1 cellular context compared by ENCODE assay signal in the genomic region with DNA sequence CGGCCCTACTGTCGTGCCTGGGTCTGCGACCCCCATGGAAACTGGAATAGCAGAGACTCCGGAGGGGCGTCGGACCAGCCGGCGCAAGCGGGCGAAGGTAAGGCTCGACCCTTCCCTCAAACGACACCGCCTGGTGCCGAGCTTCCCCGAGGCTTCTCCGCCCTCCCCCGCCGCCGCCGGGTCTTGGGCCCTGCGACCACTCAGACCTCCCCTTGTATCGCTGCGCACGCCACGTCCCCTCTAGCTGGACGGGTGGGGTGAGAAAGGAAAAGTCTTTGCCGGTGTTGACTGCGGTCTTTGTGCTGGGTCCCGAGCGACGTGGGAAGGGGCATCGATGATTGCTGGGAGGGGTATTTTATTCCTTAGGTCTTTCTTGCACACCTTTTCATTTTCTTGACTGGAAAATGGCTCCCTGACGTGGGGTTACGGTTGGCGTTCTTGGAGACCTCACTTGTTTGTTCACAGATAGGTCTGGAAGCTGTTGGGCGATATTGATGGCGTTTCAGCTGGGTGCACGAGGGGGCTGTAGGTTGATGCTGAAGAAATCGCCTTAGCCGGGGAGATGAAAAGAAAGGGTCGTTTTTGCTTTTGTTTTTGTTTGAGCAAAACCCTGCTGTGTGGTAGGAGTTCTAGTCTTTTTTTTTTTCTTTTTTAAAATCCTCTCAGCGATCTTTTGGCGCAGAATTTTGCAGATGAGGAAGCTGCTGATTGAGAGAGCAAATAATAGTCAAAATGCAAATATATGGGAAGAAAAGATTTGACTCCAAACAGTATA.
TF ChIP-seq lines count a peak whose summit lies in the region.

No MANE protein-coding gene starts in this region.

TF ChIP-seq in SK-N-SH, 30 proteins besides CTCF, POLR2A, EP300 and RAD21 (continued from another document):
- TF ChIP-seq JUND (IDR thresholded peaks at IDR 0.05) (no peak), FOSL2 (IDR thresholded peaks at IDR 0.05; ENCODE audit: borderline replicate concordance, low read depth) (no peak), MEF2A (IDR thresholded peaks at IDR 0.05; ENCODE audit: borderline replicate concordance, low read depth) (no peak), SIN3A (IDR thresholded peaks at IDR 0.05; ENCODE audit: borderline replicate concordance, low read depth, low read length) (no peak), TAF1 (IDR thresholded peaks at IDR 0.05; ENCODE audit: borderline replicate concordance, low read depth, low read length) (no peak), RXRA (IDR thresholded peaks at IDR 0.05; ENCODE audit: borderline replicate concordance, low read depth) (no peak), CHD2 (IDR thresholded peaks at IDR 0.05; ENCODE audit: low read length, partially characterized antibody) (no peak), GABPA (IDR thresholded peaks at IDR 0.05; ENCODE audit: low read depth) (no peak), NFIC (IDR thresholded peaks at IDR 0.05; ENCODE audit: borderline replicate concordance) (no peak), MXI1 (IDR thresholded peaks at IDR 0.05; ENCODE audit: low read depth, low read length) (peak; percentile 29; the same call in 1 of the 2 replicates), ELF1 (IDR thresholded peaks at IDR 0.05) (no peak), RFX5 (IDR thresholded peaks at IDR 0.05; ENCODE audit: low read length) (no peak), YY1 (IDR thresholded peaks at IDR 0.05; ENCODE audit: low read depth) (peak; percentile 40; the same call in 1 of the 2 replicates), FOXM1 (IDR thresholded peaks at IDR 0.05; ENCODE audit: low read depth) (no peak), TCF12 (IDR thresholded peaks at IDR 0.05) (no peak), GATA2 (CRISPR knock-in tag; IDR thresholded peaks at IDR 0.05) (no peak)
- TF ChIP-seq, protein P1, sequence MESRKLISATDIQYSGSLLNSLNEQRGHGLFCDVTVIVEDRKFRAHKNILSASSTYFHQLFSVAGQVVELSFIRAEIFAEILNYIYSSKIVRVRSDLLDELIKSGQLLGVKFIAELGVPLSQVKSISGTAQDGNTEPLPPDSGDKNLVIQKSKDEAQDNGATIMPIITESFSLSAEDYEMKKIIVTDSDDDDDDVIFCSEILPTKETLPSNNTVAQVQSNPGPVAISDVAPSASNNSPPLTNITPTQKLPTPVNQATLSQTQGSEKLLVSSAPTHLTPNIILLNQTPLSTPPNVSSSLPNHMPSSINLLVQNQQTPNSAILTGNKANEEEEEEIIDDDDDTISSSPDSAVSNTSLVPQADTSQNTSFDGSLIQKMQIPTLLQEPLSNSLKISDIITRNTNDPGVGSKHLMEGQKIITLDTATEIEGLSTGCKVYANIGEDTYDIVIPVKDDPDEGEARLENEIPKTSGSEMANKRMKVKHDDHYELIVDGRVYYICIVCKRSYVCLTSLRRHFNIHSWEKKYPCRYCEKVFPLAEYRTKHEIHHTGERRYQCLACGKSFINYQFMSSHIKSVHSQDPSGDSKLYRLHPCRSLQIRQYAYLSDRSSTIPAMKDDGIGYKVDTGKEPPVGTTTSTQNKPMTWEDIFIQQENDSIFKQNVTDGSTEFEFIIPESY (IDR thresholded peaks at IDR 0.05; ENCODE audit: borderline replicate concordance, low read depth): no peak
- TF ChIP-seq, protein P2, sequence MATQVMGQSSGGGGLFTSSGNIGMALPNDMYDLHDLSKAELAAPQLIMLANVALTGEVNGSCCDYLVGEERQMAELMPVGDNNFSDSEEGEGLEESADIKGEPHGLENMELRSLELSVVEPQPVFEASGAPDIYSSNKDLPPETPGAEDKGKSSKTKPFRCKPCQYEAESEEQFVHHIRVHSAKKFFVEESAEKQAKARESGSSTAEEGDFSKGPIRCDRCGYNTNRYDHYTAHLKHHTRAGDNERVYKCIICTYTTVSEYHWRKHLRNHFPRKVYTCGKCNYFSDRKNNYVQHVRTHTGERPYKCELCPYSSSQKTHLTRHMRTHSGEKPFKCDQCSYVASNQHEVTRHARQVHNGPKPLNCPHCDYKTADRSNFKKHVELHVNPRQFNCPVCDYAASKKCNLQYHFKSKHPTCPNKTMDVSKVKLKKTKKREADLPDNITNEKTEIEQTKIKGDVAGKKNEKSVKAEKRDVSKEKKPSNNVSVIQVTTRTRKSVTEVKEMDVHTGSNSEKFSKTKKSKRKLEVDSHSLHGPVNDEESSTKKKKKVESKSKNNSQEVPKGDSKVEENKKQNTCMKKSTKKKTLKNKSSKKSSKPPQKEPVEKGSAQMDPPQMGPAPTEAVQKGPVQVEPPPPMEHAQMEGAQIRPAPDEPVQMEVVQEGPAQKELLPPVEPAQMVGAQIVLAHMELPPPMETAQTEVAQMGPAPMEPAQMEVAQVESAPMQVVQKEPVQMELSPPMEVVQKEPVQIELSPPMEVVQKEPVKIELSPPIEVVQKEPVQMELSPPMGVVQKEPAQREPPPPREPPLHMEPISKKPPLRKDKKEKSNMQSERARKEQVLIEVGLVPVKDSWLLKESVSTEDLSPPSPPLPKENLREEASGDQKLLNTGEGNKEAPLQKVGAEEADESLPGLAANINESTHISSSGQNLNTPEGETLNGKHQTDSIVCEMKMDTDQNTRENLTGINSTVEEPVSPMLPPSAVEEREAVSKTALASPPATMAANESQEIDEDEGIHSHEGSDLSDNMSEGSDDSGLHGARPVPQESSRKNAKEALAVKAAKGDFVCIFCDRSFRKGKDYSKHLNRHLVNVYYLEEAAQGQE (IDR thresholded peaks at IDR 0.05; ENCODE audit: low read depth, low read length): no peak
- TF ChIP-seq, protein P3, sequence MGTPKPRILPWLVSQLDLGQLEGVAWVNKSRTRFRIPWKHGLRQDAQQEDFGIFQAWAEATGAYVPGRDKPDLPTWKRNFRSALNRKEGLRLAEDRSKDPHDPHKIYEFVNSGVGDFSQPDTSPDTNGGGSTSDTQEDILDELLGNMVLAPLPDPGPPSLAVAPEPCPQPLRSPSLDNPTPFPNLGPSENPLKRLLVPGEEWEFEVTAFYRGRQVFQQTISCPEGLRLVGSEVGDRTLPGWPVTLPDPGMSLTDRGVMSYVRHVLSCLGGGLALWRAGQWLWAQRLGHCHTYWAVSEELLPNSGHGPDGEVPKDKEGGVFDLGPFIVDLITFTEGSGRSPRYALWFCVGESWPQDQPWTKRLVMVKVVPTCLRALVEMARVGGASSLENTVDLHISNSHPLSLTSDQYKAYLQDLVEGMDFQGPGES (IDR thresholded peaks at IDR 0.05; ENCODE audit: low read depth, low read length): no peak
